In genomic region chr19:58328999-58329398, GRCh38 we compare ENCODE assay signal across 9 cellular contexts. TPM values are rescaled to one million over a fixed set of nuclear protein-coding genes. Genes with fewer than 3 reads are reported as not detected.
DNase-seq lines count a peak whose midpoint lies in the region; ATAC-seq and TF ChIP-seq lines count a peak whose summit lies in the region.
"Had no signal": no experiment of that assay in that cellular context is flagged by ENCODE, and none has a peak within 500 bp of the region (broad histone marks: within the 10 kb centered on the region; RNA-seq: fewer than 3 reads in every experiment).

No MANE protein-coding gene starts in this region.

- TF ChIP-seq EP300 in suprapubic skin (IDR thresholded peaks at IDR 0.05): no peak

- peaks cover 9% of the 10 kb centered on the region for H3K4me1 Mint-ChIP-seq in glutamatergic neuron (ENCODE audit: low read depth, unreplicated experiment)

- no peaks in the 10 kb centered on the region for H3K36me3 Mint-ChIP-seq in glutamatergic neuron (ENCODE audit: unreplicated experiment)

- no peaks in the 10 kb centered on the region for H3K9me3 Mint-ChIP-seq in glutamatergic neuron (ENCODE audit: unreplicated experiment)
- H3K9me3 Mint-ChIP-seq: IgD-negative memory B cell had no signal

- no peak overlapping the region for H3K4me3 ChIP-seq in suprapubic skin
- H3K4me3 ChIP-seq in effector memory CD4-positive, alpha-beta T cell (ENCODE audit: insufficient read depth, low read depth, low read length, poor library complexity, severe bottlenecking): no peak overlapping the region

- no peak for ATAC-seq in HG02642 (IDR thresholded peaks at IDR 0.05; ENCODE audit: poor library complexity, unreplicated experiment)

- no peak for TF ChIP-seq POLR2A in suprapubic skin (IDR thresholded peaks at IDR 0.05)

- H3K27me3 ChIP-seq in suprapubic skin: no peaks in the 10 kb centered on the region
- no peaks in the 10 kb centered on the region for H3K27me3 ChIP-seq in effector memory CD4-positive, alpha-beta T cell (replicated peaks; ENCODE audit: control insufficient read depth, insufficient read depth, low read length, poor library complexity, severe bottlenecking)

- peaks cover 27% of the 10 kb centered on the region for H3K4me1 ChIP-seq in suprapubic skin
- H3K4me1 ChIP-seq in effector memory CD4-positive, alpha-beta T cell (ENCODE audit: control insufficient read depth, insufficient read depth, low read length, poor library complexity, severe bottlenecking): peaks cover 17% of the 10 kb centered on the region

- no peak overlapping the region for H3K27ac Mint-ChIP-seq in glutamatergic neuron (ENCODE audit: unreplicated experiment)
- H3K27ac Mint-ChIP-seq: IgD-negative memory B cell had no signal

- no peaks in the 10 kb centered on the region for H3K9me3 ChIP-seq in suprapubic skin
- H3K9me3 ChIP-seq in effector memory CD4-positive, alpha-beta T cell (ENCODE audit: control insufficient read depth, low read length): no peaks in the 10 kb centered on the region

- TF ChIP-seq CTCF in GM12873 (IDR thresholded peaks at IDR 0.05; ENCODE audit: insufficient read depth, low read depth, low read length, missing control alignments) (peak; percentile 66), glutamatergic neuron (IDR thresholded peaks at IDR 0.05; ENCODE audit: partially characterized antibody, unreplicated experiment) (peak; percentile 30), suprapubic skin (IDR thresholded peaks at IDR 0.05) (no peak)

- peaks cover 2% of the 10 kb centered on the region for H3K27me3 Mint-ChIP-seq in glutamatergic neuron (ENCODE audit: unreplicated experiment)
- H3K27me3 Mint-ChIP-seq: IgD-negative memory B cell had no signal

- H3K27ac ChIP-seq in suprapubic skin: no peak overlapping the region
- H3K27ac ChIP-seq in effector memory CD4-positive, alpha-beta T cell (ENCODE audit: insufficient read depth, low read length, poor library complexity, severe bottlenecking): no peak overlapping the region

- WGBS in suprapubic skin: 76% methylated on average over 10 of the region's 10 CpGs

- peak overlapping the region; percentile 76 for H3K4me3 Mint-ChIP-seq in glutamatergic neuron (ENCODE audit: unreplicated experiment)

- H3K36me3 ChIP-seq in suprapubic skin: no peaks in the 10 kb centered on the region
- no peaks in the 10 kb centered on the region for H3K36me3 ChIP-seq in effector memory CD4-positive, alpha-beta T cell (ENCODE audit: control insufficient read depth, insufficient read depth, low read length)

- DNase-seq in D341Med (ENCODE audit: low spot score): peak; percentile 44
- DNase-seq in OCI-M2 (lab: John Stamatoyannopoulos, UW; ENCODE audit: unreplicated experiment): peak; percentile 36
- peak; percentile 73 for DNase-seq in glutamatergic neuron
- no peak for DNase-seq in suprapubic skin (ENCODE audit: low spot score in 2 of 2)
- no peak for DNase-seq in effector memory CD4-positive, alpha-beta T cell
- no peak for DNase-seq in NCI-H1092 treated with DMSO at 0.1 percent for 48 hours (lab: John Stamatoyannopoulos, UW)

RNA-seq across cellular contexts. Expression of gene ZSCAN22, which starts 2.2 kb away (rescaled TPM):
- 4.9 TPM for total RNA-seq in glutamatergic neuron (ENCODE audit: unreplicated experiment)
- 1 to 10 TPM; 4.3 to 7.6 (median 5.6) TPM for total RNA-seq in suprapubic skin

RNA-seq across cellular contexts. Expression of gene ERVK3-1, which starts 23.8 kb away (rescaled TPM):
- total RNA-seq in glutamatergic neuron (ENCODE audit: unreplicated experiment) (56.2 TPM), suprapubic skin (10 to 100 TPM; 36.9 to 70.3 (median 42.1) TPM)

RNA-seq across cellular contexts. Expression of gene A1BG, which starts 24.3 kb away (rescaled TPM):
- total RNA-seq in glutamatergic neuron (ENCODE audit: unreplicated experiment): 27.3 TPM
- total RNA-seq in suprapubic skin: 10 to 100 TPM in 2 of 4 donors, 1 to 10 TPM in 2; 1.0 to 14.9 (median 8.1) TPM

RNA-seq across cellular contexts. Expression of gene ZNF497, which starts 33.6 kb away (rescaled TPM):
- total RNA-seq in glutamatergic neuron (ENCODE audit: unreplicated experiment): 3.5 TPM
- 1 to 10 TPM; 2.4 to 4.8 (median 3.4) TPM for total RNA-seq in suprapubic skin

RNA-seq across cellular contexts. Expression of gene ZNF8, which starts 50.2 kb away (rescaled TPM):
- 24.8 TPM for total RNA-seq in glutamatergic neuron (ENCODE audit: unreplicated experiment)
- 10 to 100 TPM in 1 of 4 donors, 1 to 10 TPM in 3; 8.3 to 15.6 (median 8.7) TPM for total RNA-seq in suprapubic skin

Comparison
In these comparisons a context has a peak if more than half of its experiments do, and no peak if none do; other contexts are left out.
1. DNase-seq: peak in D341Med (single experiment), OCI-M2 (single experiment) and glutamatergic neuron (single experiment); none in suprapubic skin (0 of 2), effector memory CD4-positive, alpha-beta T cell (0 of 3) and NCI-H1092 treated with DMSO at 0.1 percent for 48 hours (single experiment).
2. CTCF ChIP-seq: peak in GM12873 (single experiment) and glutamatergic neuron (single experiment); none in suprapubic skin (0 of 2).